8 cellular contexts compared by ENCODE assay signal in genomic region chr9:129460323-129461261, GRCh38.
DNase-seq lines count a peak whose midpoint lies in the region; FAIRE-seq and TF ChIP-seq lines count a peak whose summit lies in the region.

No MANE protein-coding gene starts in this region.

- peak overlapping the region; percentile 59 for H3K4me3 Mint-ChIP-seq in endodermal cell

- peaks cover 1% of the 10 kb centered on the region for H3K4me1 Mint-ChIP-seq in endodermal cell

- no peaks in the 10 kb centered on the region for H3K27me3 ChIP-seq in endodermal cell (ENCODE audit: control insufficient read depth, insufficient read depth, low read length, poor library complexity, severe bottlenecking)

- peak overlapping the region; percentile 77 for H3K4me3 ChIP-seq in endodermal cell (ENCODE audit: low read length)

- DNase-seq in AG09319 (ENCODE audit: extremely low read depth, low read depth) (peak; percentile 98), GM19239 (ENCODE audit: insufficient read length, low spot score) (peak; percentile 98), HT-29 (ENCODE audit: low spot score) (peak; percentile 96), NOMO-1 treated with dmso at 0.1 percent for 144 hours (lab: John Stamatoyannopoulos, UW; ENCODE audit: unreplicated experiment) (peak; percentile 92), endodermal cell (peak; percentile 96), mesenteric fat pad (ENCODE audit: low spot score) (peak; percentile 97)
- DNase-seq in activated CD8-positive, alpha-beta memory T cell treated with anti-CD3 and anti-CD28 coated beads, Interleukin-2, amount 50 U/mL, for 4 hours, result peak; percentile 92
- peak; percentile 76 for DNase-seq in stimulated activated CD8-positive, alpha-beta memory T cell treated with anti-CD3 and anti-CD28 coated beads, Interleukin-12 subunit alpha, Interleukin-12 subunit beta, amount 100 ng/mL, for 24 hours (ENCODE audit: extremely low read depth)

- no peaks in the 10 kb centered on the region for H3K9me3 ChIP-seq in endodermal cell (ENCODE audit: control insufficient read depth, low read length)

- H3K9me3 Mint-ChIP-seq in endodermal cell, result no peaks in the 10 kb centered on the region

- whole genome bisulfite sequencing in endodermal cell (ENCODE audit: insufficient coverage in 1 of 2, insufficient read length in 1 of 2), 2 experiments, result 3% methylated on average over 18 to 50 of the region's 51 CpGs

- peak overlapping the region; percentile 93 for H3K9ac ChIP-seq in endodermal cell (ENCODE audit: extremely low read depth, low read length, poor library complexity, severe bottlenecking)

- no peaks in the 10 kb centered on the region for H3K36me3 ChIP-seq in endodermal cell (ENCODE audit: control insufficient read depth, insufficient read depth, low read length)

- peak overlapping the region; percentile 100 for H3K27ac ChIP-seq in endodermal cell (ENCODE audit: low read depth, low read length)

- peaks cover 11% of the 10 kb centered on the region for H3K4me1 ChIP-seq in endodermal cell (ENCODE audit: control insufficient read depth, insufficient read depth, low read length)

- H3K36me3 Mint-ChIP-seq in endodermal cell (ENCODE audit: low read depth), result no peaks in the 10 kb centered on the region

- H3K27me3 Mint-ChIP-seq in endodermal cell (ENCODE audit: insufficient read depth), result peaks cover 18% of the 10 kb centered on the region

- peak overlapping the region; percentile 95 for H3K27ac Mint-ChIP-seq in endodermal cell

- TF ChIP-seq CTCF in AG09319 (IDR thresholded peaks at IDR 0.05; ENCODE audit: low read depth, low read length) (peak; percentile 3), endodermal cell (conservative IDR thresholded peaks at IDR 0.05) (peak; percentile 13)

- peak; percentile 89 for FAIRE-seq in GM19239 (lab: Jason Lieb, UNC)

Comparison
In these comparisons a context has a peak if more than half of its experiments do, and no peak if none do; other contexts are left out.
1. Peak in every context shown above with its lines: DNase-seq, H3K4me3 ChIP-seq and H3K27ac ChIP-seq.